Comparison of ENCODE assay signal across 16 cellular contexts in the genomic region with DNA sequence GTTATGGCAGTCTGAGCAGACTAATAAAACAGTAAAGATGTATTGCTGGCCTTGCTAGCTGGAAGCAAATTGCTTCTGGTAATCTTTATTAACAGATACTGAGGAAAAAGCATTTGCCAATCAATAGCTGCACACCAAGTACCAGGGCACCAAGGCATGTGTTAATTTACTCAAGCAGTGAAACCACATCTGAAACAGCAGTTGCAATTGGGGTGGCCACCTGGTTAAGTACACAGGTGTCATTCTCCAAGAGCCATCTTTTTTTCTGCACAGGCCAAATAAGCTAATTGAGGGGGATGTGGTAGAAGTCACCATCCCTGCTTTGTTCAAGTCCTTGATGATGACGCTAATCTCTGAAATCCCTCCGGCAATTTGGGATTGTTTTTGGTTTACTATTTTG. TPM values are rescaled to one million over a fixed set of nuclear protein-coding genes. Genes with fewer than 3 reads are reported as not detected.
A peak's percentile ranks its signal among the peaks of the same experiment; 100 is the strongest.
DNase-seq lines count a peak whose midpoint lies in the region; ATAC-seq and TF ChIP-seq lines count a peak whose summit lies in the region.
"Had no signal": no experiment of that assay in that cellular context is flagged by ENCODE, and none has a peak within 500 bp of the region (broad histone marks: within the 10 kb centered on the region; RNA-seq: fewer than 3 reads in every experiment).

No MANE protein-coding gene starts in this region.

- no peaks in the 10 kb centered on the region for H3K36me3 ChIP-seq in MM.1S (replicated peaks; ENCODE audit: insufficient read depth, low read length)
- H3K36me3 ChIP-seq: BLaER1 had no signal

- no peak for ATAC-seq in HG03520 (IDR thresholded peaks at IDR 0.05; ENCODE audit: unreplicated experiment)
- no peak for ATAC-seq in GM18867 (IDR thresholded peaks at IDR 0.05; ENCODE audit: unreplicated experiment)
- ATAC-seq: GM23338 had no signal

- peak overlapping the region; percentile 8; the same call in 1 of the 2 replicates for H3K27ac ChIP-seq in MM.1S (ENCODE audit: low read length)
- H3K27ac ChIP-seq: BLaER1 had no signal

- H4K20me1 ChIP-seq in MM.1S (ENCODE audit: insufficient read depth, low read length) = no peaks in the 10 kb centered on the region
- H4K20me1 ChIP-seq: BLaER1 had no signal

- 0 out of 2 replicates have a peak, but pooled peaks cover 3% of the 10 kb centered on the region for H3K27me3 ChIP-seq in MM.1S (replicated peaks; ENCODE audit: insufficient read depth, low read length)
- H3K27me3 ChIP-seq: BLaER1 had no signal

- no peak overlapping the region for H2AFZ ChIP-seq in MM.1S (ENCODE audit: low read length)
- H2AFZ ChIP-seq: GM23338 had no signal

- H3K79me2 ChIP-seq in MM.1S (ENCODE audit: low read length) = no peaks in the 10 kb centered on the region

- peaks cover 21% of the 10 kb centered on the region for H3K4me1 ChIP-seq in MM.1S (ENCODE audit: low read length)
- H3K4me1 ChIP-seq: BLaER1 had no signal

- H3K9me3 ChIP-seq in MM.1S (replicated peaks; ENCODE audit: insufficient read depth, low read length) = no peaks in the 10 kb centered on the region
- H3K9me3 ChIP-seq: BLaER1, Caco-2 had no signal

- no peak for TF ChIP-seq CTCF in MM.1S (IDR thresholded peaks at IDR 0.05; ENCODE audit: low read length)

- H3K9ac ChIP-seq in MM.1S (ENCODE audit: low read length) = no peak overlapping the region
- H3K9ac ChIP-seq: BLaER1 had no signal

- H3K9me2 ChIP-seq in MM.1S (replicated peaks; ENCODE audit: insufficient read depth, low read length) = no peaks in the 10 kb centered on the region

- H3K4me3 ChIP-seq in MM.1S (ENCODE audit: low read length) = no peak overlapping the region
- H3K4me3 ChIP-seq: BLaER1, GM23338 had no signal

- H3F3A ChIP-seq in MM.1S (ENCODE audit: insufficient read depth, low read length) = peaks cover 4% of the 10 kb centered on the region

- peak overlapping the region; percentile 7; the same call in 1 of the 2 replicates for H3K4me2 ChIP-seq in MM.1S (ENCODE audit: low read depth, low read length)
- H3K4me2 ChIP-seq: BLaER1, GM23338 had no signal

- peak; percentile 11 for DNase-seq in NCI-H2171 treated with DMSO at 0.1 percent for 48 hours (lab: John Stamatoyannopoulos, UW)
- no peak for DNase-seq in NCI-H2171 (lab: John Stamatoyannopoulos, UW)
- peak; percentile 85 for DNase-seq in MM.1S
- peak; percentile 48 for DNase-seq in RPMI8226
- DNase-seq in occipital lobe (lab: John Stamatoyannopoulos, UW) = no peak
- DNase-seq: 8988T; AML-193; Caco-2; CD8-positive, alpha-beta memory T cell; GF-D8; H7; IMR-90 had no signal

RNA-seq across cellular contexts. Expression of a gene that starts 8.7 kb away (rescaled TPM):
- total RNA-seq in occipital lobe = 40.1 TPM

RNA-seq across cellular contexts. Expression of a gene that starts 52.0 kb away (rescaled TPM):
- total RNA-seq in occipital lobe = 66.3 TPM

RNA-seq across cellular contexts. Expression of a gene that starts 55.1 kb away (rescaled TPM):
- 94.7 TPM for total RNA-seq in occipital lobe

Comparison
In these comparisons a context has a peak if more than half of its experiments do, and no peak if none do; other contexts are left out.
1. DNase-seq: peak in NCI-H2171 treated with DMSO at 0.1 percent for 48 hours (single experiment), MM.1S (single experiment) and RPMI8226 (single experiment); none in NCI-H2171 (single experiment) and occipital lobe (single experiment).